Comparison of ENCODE assay signal across 21 cellular contexts in genomic region chr11:94788396-94788795, GRCh38. TPM values are rescaled to one million over a fixed set of nuclear protein-coding genes. Genes with fewer than 3 reads are reported as not detected.
A peak's percentile ranks its signal among the peaks of the same experiment; 100 is the strongest.
DNase-seq lines count a peak whose midpoint lies in the region; ATAC-seq and TF ChIP-seq lines count a peak whose summit lies in the region.
"Had no signal": no experiment of that assay in that cellular context is flagged by ENCODE, and none has a peak within 500 bp of the region (broad histone marks: within the 10 kb centered on the region; RNA-seq: fewer than 3 reads in every experiment).

No MANE protein-coding gene starts in this region.

- no peak for TF ChIP-seq CTCF in chondrocyte (IDR thresholded peaks at IDR 0.05)
- TF ChIP-seq CTCF in mucosa of descending colon (IDR thresholded peaks at IDR 0.05), result no peak
- TF ChIP-seq CTCF in type B pancreatic cell (conservative IDR thresholded peaks at IDR 0.05), result no peak

- H3K4me3 Mint-ChIP-seq in chondrocyte (ENCODE audit: unreplicated experiment) (no peak overlapping the region), type B pancreatic cell (no peak overlapping the region)
- no peak overlapping the region for H3K4me3 Mint-ChIP-seq in naive thymus-derived CD4-positive, alpha-beta T cell
- H3K4me3 Mint-ChIP-seq: central memory CD8-positive, alpha-beta T cell had no signal

- ATAC-seq in mucosa of descending colon (peak; percentile 87), HG02610 (IDR thresholded peaks at IDR 0.05; ENCODE audit: unreplicated experiment) (no peak)
- no peak for ATAC-seq in naive thymus-derived CD4-positive, alpha-beta T cell

- H3K9me3 ChIP-seq in mucosa of descending colon, result no peaks in the 10 kb centered on the region
- H3K9me3 ChIP-seq in naive thymus-derived CD4-positive, alpha-beta T cell (ENCODE audit: control insufficient read depth in 2 of 3, low read length in 3 of 3), result no peaks in the 10 kb centered on the region
- H3K9me3 ChIP-seq: left ventricle myocardium inferior, spleen, thyroid gland had no signal

- H3K27ac Mint-ChIP-seq in chondrocyte (ENCODE audit: unreplicated experiment) (peak overlapping the region; percentile 22), type B pancreatic cell (peak overlapping the region; percentile 23)
- H3K27ac Mint-ChIP-seq in naive thymus-derived CD4-positive, alpha-beta T cell, result peak overlapping the region in 1 of 9 donors; percentile 7

- H3K27me3 ChIP-seq in naive thymus-derived CD4-positive, alpha-beta T cell (ENCODE audit: control insufficient read depth in 2 of 2, insufficient read depth in 2 of 2, low read length in 2 of 2), result no peaks in the 10 kb centered on the region
- H3K27me3 ChIP-seq: spleen, thyroid gland had no signal

- H3K36me3 Mint-ChIP-seq in chondrocyte (ENCODE audit: low read depth), result no peaks in the 10 kb centered on the region
- H3K36me3 Mint-ChIP-seq in type B pancreatic cell, result peaks cover 9% of the 10 kb centered on the region
- peaks cover 0 to 2% (median 0%) of the 10 kb centered on the region in 5 donors for H3K36me3 Mint-ChIP-seq in naive thymus-derived CD4-positive, alpha-beta T cell

- H3K9me3 Mint-ChIP-seq in chondrocyte (ENCODE audit: low read depth) (no peaks in the 10 kb centered on the region), type B pancreatic cell (no peaks in the 10 kb centered on the region)
- H3K9me3 Mint-ChIP-seq in naive thymus-derived CD4-positive, alpha-beta T cell, result peaks cover 0 to 2% (median 0%) of the 10 kb centered on the region in 11 donors
- H3K9me3 Mint-ChIP-seq: central memory CD8-positive, alpha-beta T cell had no signal

- no peak overlapping the region for H3K27ac ChIP-seq in naive thymus-derived CD4-positive, alpha-beta T cell (ENCODE audit: low read depth, low read length)
- H3K27ac ChIP-seq: left ventricle myocardium inferior, parathyroid adenoma, spleen had no signal

- H3K4me3 ChIP-seq in mucosa of descending colon, result no peak overlapping the region
- H3K4me3 ChIP-seq in naive thymus-derived CD4-positive, alpha-beta T cell (ENCODE audit: low read length), result no peak overlapping the region
- H3K4me3 ChIP-seq: left ventricle myocardium inferior, spleen, thyroid gland had no signal

- H3K4me1 ChIP-seq in mucosa of descending colon (ENCODE audit: low read depth), result peaks cover 7% of the 10 kb centered on the region
- no peaks in the 10 kb centered on the region for H3K4me1 ChIP-seq in naive thymus-derived CD4-positive, alpha-beta T cell (ENCODE audit: control insufficient read depth in 2 of 2, insufficient read depth in 2 of 2, low read length in 2 of 2)

- DNase-seq in LoVo (ENCODE audit: low spot score) (peak; percentile 56), chondrocyte (ENCODE audit: low spot score) (no peak), mucosa of descending colon (no peak), type B pancreatic cell (ENCODE audit: extremely low spot score, unreplicated experiment) (no peak), NCI-H1436 (lab: John Stamatoyannopoulos, UW) (no peak)
- no peak for DNase-seq in naive thymus-derived CD4-positive, alpha-beta T cell
- DNase-seq: activated gamma-delta T cell; amniotic stem cell; C1 segment of cervical spinal cord; DMS 273 treated with DMSO at 0.1 percent for 48 hours; effector memory CD4-positive, alpha-beta T cell; GOT3; left ventricle myocardium inferior; SHP77 treated with DMSO at 0.1 percent for 48 hours; spleen; T-helper 2 cell had no signal

- H3K4me1 Mint-ChIP-seq in chondrocyte (ENCODE audit: low read depth) (peaks cover 84% of the 10 kb centered on the region), type B pancreatic cell (ENCODE audit: unreplicated experiment) (peaks cover 57% of the 10 kb centered on the region)
- no peaks in the 10 kb centered on the region for H3K4me1 Mint-ChIP-seq in naive thymus-derived CD4-positive, alpha-beta T cell
- H3K4me1 Mint-ChIP-seq: central memory CD8-positive, alpha-beta T cell had no signal

- CTCF ChIA-PET in naive thymus-derived CD4-positive, alpha-beta T cell (lab: Charles Lee), result interaction anchor here (0.7 kb wide), 1 partner anchor 16 kb away, joined by 3 read pairs; no protein-coding TSS in a partner anchor

- no peaks in the 10 kb centered on the region for H3K36me3 ChIP-seq in mucosa of descending colon (ENCODE audit: low read depth)
- no peaks in the 10 kb centered on the region for H3K36me3 ChIP-seq in naive thymus-derived CD4-positive, alpha-beta T cell (ENCODE audit: control insufficient read depth in 2 of 3, insufficient read depth in 3 of 3, low read length in 3 of 3)
- H3K36me3 ChIP-seq: left ventricle myocardium inferior, spleen, thyroid gland had no signal

- intact Hi-C loops in mucosa of descending colon (cut with DNase I, micrococcal nuclease), result no loop called here
- intact Hi-C loops in naive thymus-derived CD4-positive, alpha-beta T cell (cut with micrococcal nuclease), result loop anchor here in 1 of 2 donors (5.0 to 10.0 kb wide), 3 partner anchors 184 to 364 kb away; partner anchors contain the start of genes CWC15, KDM4D and SRSF8

- H3K27me3 Mint-ChIP-seq in chondrocyte (ENCODE audit: low read depth), result no peaks in the 10 kb centered on the region
- H3K27me3 Mint-ChIP-seq in type B pancreatic cell, result no peaks in the 10 kb centered on the region
- H3K27me3 Mint-ChIP-seq in naive thymus-derived CD4-positive, alpha-beta T cell, result peaks cover 5 to 31% (median 9%) of the 10 kb centered on the region in 5 donors

- POLR2A ChIA-PET in naive thymus-derived CD4-positive, alpha-beta T cell (lab: Charles Lee), result no interaction called here

RNA-seq across cellular contexts. Expression of gene AMOTL1, which starts 20.2 kb away (rescaled TPM):
- total RNA-seq in chondrocyte, result 45.6 to 70.2 TPM (median 47.2 TPM) in 3 replicates
- 10 to 100 TPM in 2 of 3 donors, 1 to 10 TPM in 1; 6.5 to 94.7 (median 11.3) TPM for total RNA-seq in mucosa of descending colon
- total RNA-seq in type B pancreatic cell (ENCODE audit: low replicate concordance), result 64.8 and 93.5 TPM in 2 replicates
- total RNA-seq in naive thymus-derived CD4-positive, alpha-beta T cell, result 1 to 10 TPM in 1 of 5 experiments, under 1 TPM in 3, not detected in 1; 0.05 to 6.3 (median 0.39) TPM
- under 1 TPM in 1 of 2 donors, not detected in 1; 0.07 TPM for polyA plus RNA-seq in naive thymus-derived CD4-positive, alpha-beta T cell
- total RNA-seq: HT-29 had no signal
